In the genomic region with DNA sequence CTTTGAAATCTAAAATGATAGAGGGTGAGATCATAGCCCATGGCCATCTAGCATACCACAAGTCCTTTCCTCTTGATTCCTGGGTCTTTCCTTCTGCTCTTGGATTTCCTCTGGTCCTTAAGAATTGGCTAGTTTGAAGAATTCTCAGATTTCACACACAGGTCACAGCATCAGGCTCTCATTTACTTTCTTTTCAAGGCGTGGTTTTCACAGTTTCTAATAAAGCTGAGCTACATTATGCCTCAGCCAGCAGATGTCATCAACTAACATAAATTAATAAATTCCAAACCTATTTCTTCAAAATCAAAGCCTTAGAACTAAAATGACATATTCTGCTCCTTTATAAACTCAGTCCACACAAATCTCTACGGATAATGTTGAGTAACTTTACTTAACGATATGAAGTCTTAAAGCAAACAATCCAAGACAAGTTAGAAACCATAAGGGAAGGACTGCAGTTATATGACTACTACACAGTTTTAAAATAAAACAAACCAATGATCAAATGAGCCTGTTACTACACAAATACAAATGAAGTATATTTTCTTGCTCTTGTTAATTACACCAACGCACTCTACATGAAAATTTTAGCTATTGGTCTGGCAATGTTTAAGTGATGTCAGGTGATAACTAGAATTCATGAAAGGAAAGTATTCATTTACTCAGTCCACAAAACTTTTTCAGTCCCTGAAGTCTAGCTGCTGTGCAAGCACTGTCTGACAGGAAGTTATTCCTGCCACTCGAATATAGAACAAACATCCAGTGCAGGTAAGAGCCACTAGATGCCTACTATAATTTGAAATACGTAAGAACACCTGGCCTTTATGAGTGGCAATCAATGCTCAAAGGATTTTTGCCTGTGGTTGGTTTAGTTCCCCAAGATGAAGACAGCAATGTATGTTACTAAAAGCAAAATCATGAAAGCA, we compare ENCODE assay signal across 21 cellular contexts. TPM values are rescaled to one million over a fixed set of nuclear protein-coding genes. Genes with fewer than 3 reads are reported as not detected.
DNase-seq lines count a peak whose midpoint lies in the region; ATAC-seq and TF ChIP-seq lines count a peak whose summit lies in the region.
"Had no signal": no experiment of that assay in that cellular context is flagged by ENCODE, and none has a peak within 500 bp of the region (broad histone marks: within the 10 kb centered on the region; RNA-seq: fewer than 3 reads in every experiment).

No MANE protein-coding gene starts in this region.

- no peak overlapping the region for H3K4me3 ChIP-seq in hepatocyte
- H3K4me3 ChIP-seq: ovary had no signal

- TF ChIP-seq CTCF in hepatocyte (IDR thresholded peaks at IDR 0.05; ENCODE audit: poor library complexity): no peak

- H3K27ac ChIP-seq in hepatocyte: peak overlapping the region; percentile 19
- H3K27ac ChIP-seq: C4-2B, ovary had no signal

- no peaks in the 10 kb centered on the region for H3K9me2 ChIP-seq in hepatocyte (replicated peaks; ENCODE audit: insufficient read depth)

- no peaks in the 10 kb centered on the region for H4K20me1 ChIP-seq in hepatocyte (ENCODE audit: insufficient read depth, poor library complexity, severe bottlenecking)

- 72% methylated on average over 6 of the region's 6 CpGs for WGBS in hepatocyte (ENCODE audit: low lambda C conversion rate, missing lambda C conversion rate)

- in situ Hi-C loops in G401 (cut with HindIII; ENCODE audit: low sequenced_read_pairs): no loop called here

- H3K36me3 ChIP-seq in hepatocyte (replicated peaks; ENCODE audit: insufficient read depth, low read depth): peaks cover 3% of the 10 kb centered on the region
- H3K36me3 ChIP-seq: ovary had no signal

- no peaks in the 10 kb centered on the region for H3K79me2 ChIP-seq in hepatocyte

- H3K9me3 ChIP-seq in hepatocyte (ENCODE audit: low read depth): no peaks in the 10 kb centered on the region
- H3K9me3 ChIP-seq: ovary had no signal

- peak overlapping the region; percentile 53 for H3K4me2 ChIP-seq in hepatocyte

- no peaks in the 10 kb centered on the region for H3K27me3 ChIP-seq in hepatocyte
- H3K27me3 ChIP-seq: ovary had no signal

- DNase-seq in DMS153 (lab: John Stamatoyannopoulos, UW) (peak; percentile 91), NCI-H1105 treated with DMSO at 0.1 percent for 48 hours (lab: John Stamatoyannopoulos, UW) (peak; percentile 89), NCI-H345 treated with DMSO at 0.1 percent for 48 hours (lab: John Stamatoyannopoulos, UW; ENCODE audit: unreplicated experiment) (peak; percentile 34), hepatocyte (ENCODE audit: low spot score) (no peak), G401 (ENCODE audit: low spot score) (no peak), iPS-NIHi11 (ENCODE audit: low spot score) (no peak)
- no peak for DNase-seq in activated CD4-positive, alpha-beta T cell treated with anti-CD3 and anti-CD28 coated beads, Interleukin-2, amount 50 U/mL, for 1 hour
- DNase-seq: DMS 273 treated with DMSO at 0.1 percent for 48 hours; left ventricle myocardium superior; NCI-H2171 treated with DMSO at 0.1 percent for 48 hours; ovary; SIG-M5; stimulated activated CD4-positive, alpha-beta T cell treated with anti-CD3 and anti-CD28 coated beads, Interleukin-2, amount 100 ng/mL, for 24 hours; T-helper 17 cell had no signal

- ATAC-seq in HG03159 (IDR thresholded peaks at IDR 0.05; ENCODE audit: unreplicated experiment): no peak
- ATAC-seq: activated T-helper 17 cell treated with anti-CD3 and anti-CD28 coated beads, Interleukin-2, amount 50 U/mL, for 72 hours; left ventricle myocardium superior; T-helper 17 cell; WTC11 had no signal

- no peak overlapping the region for H2AFZ ChIP-seq in hepatocyte

- no peaks in the 10 kb centered on the region for H3K4me1 ChIP-seq in hepatocyte (ENCODE audit: insufficient read depth)

RNA-seq across cellular contexts. Expression of a gene that starts 9.2 kb away (rescaled TPM):
- 41.8 and 47.3 TPM in 2 replicates for total RNA-seq in hepatocyte
- 12.4 and 16.1 TPM in 2 replicates for polyA plus RNA-seq in hepatocyte
- total RNA-seq in G401 (2014; rRNA removed; shearing (Covaris generic)): 8.9 and 24.5 TPM in 2 replicates

RNA-seq across cellular contexts. Expression of a gene that starts 40.1 kb away (rescaled TPM):
- not detected in 2 replicates for total RNA-seq in hepatocyte
- polyA plus RNA-seq in hepatocyte: not detected in 2 replicates
- not detected in 2 replicates for total RNA-seq in G401 (2014; rRNA removed; shearing (Covaris generic))
- total RNA-seq: activated CD8-positive, alpha-beta memory T cell treated with anti-CD3 and anti-CD28 coated beads for 36 hours; activated T-helper 17 cell treated with anti-CD3 and anti-CD28 coated beads, Interleukin-2, amount 50 U/mL, for 72 hours; cardiac septum; epithelial cell of proximal tubule; left ventricle myocardium superior; ovary; T-helper 17 cell; WTC11 had no signal
- polyA plus RNA-seq: ovary had no signal

Comparison
In these comparisons a context has a peak if more than half of its experiments do, and no peak if none do; other contexts are left out.
1. DNase-seq: peak in DMS153 (single experiment), NCI-H1105 treated with DMSO at 0.1 percent for 48 hours (single experiment) and NCI-H345 treated with DMSO at 0.1 percent for 48 hours (single experiment); none in hepatocyte (single experiment), G401 (single experiment), activated CD4-positive, alpha-beta T cell treated with anti-CD3 and anti-CD28 coated beads, Interleukin-2, amount 50 U/mL, for 1 hour (single experiment) and iPS-NIHi11 (single experiment).